8 cellular contexts compared by ENCODE assay signal in the genomic region with DNA sequence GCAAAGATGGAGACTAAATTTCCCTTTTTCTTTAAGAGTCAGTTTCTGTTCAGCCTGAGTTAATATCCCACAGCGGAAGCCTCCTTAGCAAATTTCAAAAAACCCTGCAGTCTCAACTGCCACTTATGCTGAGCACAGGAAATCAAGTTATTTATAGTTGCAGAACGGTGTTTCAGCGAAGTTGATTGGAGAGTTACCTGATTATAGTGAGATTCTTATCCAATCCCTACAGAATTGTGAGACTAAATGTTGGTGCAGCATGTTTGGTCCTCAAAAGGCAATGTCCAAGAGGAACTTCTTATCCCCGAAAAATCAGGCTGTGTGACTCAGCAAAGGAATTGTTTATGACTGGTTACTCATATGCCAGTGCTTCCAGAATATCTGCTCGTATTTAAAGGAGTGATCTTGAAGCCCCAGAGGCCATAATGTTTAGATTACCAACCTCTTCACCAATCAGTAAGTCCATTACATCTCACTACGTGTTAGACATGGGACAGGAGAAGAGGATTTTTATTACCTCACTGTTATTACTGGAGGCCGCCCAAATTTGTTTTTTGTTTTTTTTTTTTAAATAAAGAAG.
DNase-seq lines count a peak whose midpoint lies in the region; TF ChIP-seq lines count a peak whose summit lies in the region.

No MANE protein-coding gene starts in this region.

- DNase-seq in AG08395 (ENCODE audit: low spot score), result peak; percentile 69
- peak; percentile 30 for DNase-seq in effector CD4-positive, alpha-beta T cell
- DNase-seq in NCI-H1417 treated with DMSO at 0.1 percent for 48 hours (lab: John Stamatoyannopoulos, UW), result no peak
- no peak for DNase-seq in C1 segment of cervical spinal cord (lab: John Stamatoyannopoulos, UW)
- no peak for DNase-seq in GM10266 (ENCODE audit: extremely low spot score)

- no peak overlapping the region for H3K9ac ChIP-seq in parathyroid adenoma

- TF ChIP-seq POLR2A in GM18951 (IDR thresholded peaks at IDR 0.05; ENCODE audit: extremely low read depth, insufficient read depth, insufficient read length) (peak; percentile 27), Raji (IDR thresholded peaks at IDR 0.05; ENCODE audit: insufficient read depth, low read depth, low read length) (peak; percentile 27; the same call in 1 of the 2 replicates)

- no peaks in the 10 kb centered on the region for H3K9me3 ChIP-seq in parathyroid adenoma (ENCODE audit: control insufficient read depth, low read length)

- no peak for TF ChIP-seq CTCF in parathyroid adenoma (IDR thresholded peaks at IDR 0.05)
- no peak for TF ChIP-seq CTCF in GM10266 (IDR thresholded peaks at IDR 0.05; ENCODE audit: control insufficient read depth, insufficient read depth, low read depth, missing control alignments)

- in situ Hi-C loops in GM18951 (cut with MboI; ENCODE audit: low sequenced_read_pairs, unreplicated experiment), result no loop called here

- H3K27ac ChIP-seq in parathyroid adenoma, result peak overlapping the region; percentile 74

- H3K36me3 ChIP-seq in parathyroid adenoma (ENCODE audit: control insufficient read depth, insufficient read depth, low read length), result no peaks in the 10 kb centered on the region

- no peak overlapping the region for H2AFZ ChIP-seq in parathyroid adenoma

- peaks cover 30% of the 10 kb centered on the region for H3K79me2 ChIP-seq in parathyroid adenoma

- no peaks in the 10 kb centered on the region for H3K27me3 ChIP-seq in parathyroid adenoma (ENCODE audit: control insufficient read depth, insufficient read depth, low read length)

- H3K4me3 ChIP-seq in parathyroid adenoma (ENCODE audit: low read depth, low read length), result peak overlapping the region; percentile 85

- H3K4me2 ChIP-seq in parathyroid adenoma (ENCODE audit: low read length), result peak overlapping the region; percentile 94

- H3K4me1 ChIP-seq in parathyroid adenoma, result peaks cover 42% of the 10 kb centered on the region

Comparison
In these comparisons a context has a peak if more than half of its experiments do, and no peak if none do; other contexts are left out.
1. DNase-seq: peak in AG08395 (single experiment) and effector CD4-positive, alpha-beta T cell (single experiment); none in NCI-H1417 treated with DMSO at 0.1 percent for 48 hours (single experiment), C1 segment of cervical spinal cord (0 of 14) and GM10266 (single experiment).